ENCODE assay signal across 12 cellular contexts in genomic region chr22:49354516-49355205, GRCh38.
"Had no signal": no experiment of that assay in that cellular context is flagged by ENCODE, and none has a peak within 500 bp of the region (broad histone marks: within the 10 kb centered on the region; RNA-seq: fewer than 3 reads in every experiment).

No MANE protein-coding gene starts in this region.

- H3K27ac ChIP-seq: gastrocnemius medialis, heart right ventricle, neural progenitor cell, parathyroid adenoma, skin epidermis, thyroid gland had no signal

- H3K36me3 ChIP-seq: gastrocnemius medialis, heart right ventricle, neural progenitor cell, thyroid gland had no signal

- H2AFZ ChIP-seq: neural progenitor cell, parathyroid adenoma had no signal

- ATAC-seq: gastrocnemius medialis, heart right ventricle, left ventricle myocardium superior had no signal

- H3K4me1 ChIP-seq: gastrocnemius medialis, heart right ventricle, neural progenitor cell, parathyroid adenoma, thyroid gland had no signal

- H3K9ac ChIP-seq: neural progenitor cell, parathyroid adenoma had no signal

- DNase-seq: activated CD4-positive, CD25-positive, alpha-beta regulatory T cell; activated T-cell treated with anti-CD3 and anti-CD28 coated beads, Interleukin-2, amount 50 U/mL, for 48 hours; effector CD4-positive, alpha-beta T cell; gastrocnemius medialis; heart right ventricle; left ventricle myocardium superior; midbrain; T-helper 2 cell; thyroid gland had no signal

- H3K27me3 ChIP-seq: neural progenitor cell, thyroid gland had no signal

- H3K4me2 ChIP-seq: neural progenitor cell had no signal

- H3K9me3 ChIP-seq: gastrocnemius medialis, heart right ventricle, thyroid gland had no signal

- H3K79me2 ChIP-seq: parathyroid adenoma had no signal

- H3K4me3 ChIP-seq: gastrocnemius medialis, heart right ventricle, neural progenitor cell, skin epidermis, thyroid gland had no signal
